ENCODE assay signal across 12 cellular contexts in the genomic region with DNA sequence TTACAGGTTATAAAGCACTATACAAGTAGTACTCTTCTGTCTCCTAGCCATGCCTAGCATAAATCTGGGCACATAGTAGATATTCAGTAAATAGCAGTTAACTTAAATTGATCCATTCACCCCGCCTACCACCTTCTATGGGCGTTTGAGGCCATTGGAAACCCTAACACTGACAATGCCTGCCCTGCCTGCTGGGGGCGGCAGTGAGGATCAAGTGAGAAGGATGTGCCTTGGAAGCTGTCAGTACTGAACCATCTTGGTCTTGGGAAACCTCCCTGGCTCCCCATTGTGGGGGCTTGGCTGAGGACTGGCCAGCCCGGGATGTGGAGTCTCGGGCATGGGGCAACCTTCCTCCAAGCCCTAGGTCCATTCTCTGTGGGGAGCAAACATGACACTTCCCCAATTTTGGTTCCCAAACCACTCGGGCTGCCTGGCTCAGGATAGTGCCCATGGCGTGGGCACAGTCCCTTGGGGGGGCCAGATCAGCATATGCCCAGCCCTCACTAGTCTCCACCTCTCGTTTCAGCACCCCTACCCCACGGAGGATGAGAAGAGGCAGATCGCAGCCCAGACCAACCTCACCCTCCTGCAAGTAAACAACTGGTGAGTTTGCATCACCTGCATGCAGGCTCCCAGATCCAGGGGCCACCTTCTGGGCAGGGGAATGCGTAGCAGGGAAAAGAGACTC.
DNase-seq lines count a peak whose midpoint lies in the region; FAIRE-seq and TF ChIP-seq lines count a peak whose summit lies in the region.
"Had no signal": no experiment of that assay in that cellular context is flagged by ENCODE, and none has a peak within 500 bp of the region (broad histone marks: within the 10 kb centered on the region; RNA-seq: fewer than 3 reads in every experiment).

No MANE protein-coding gene starts in this region.

- no peak overlapping the region for H3K9ac ChIP-seq in keratinocyte (ENCODE audit: control insufficient read depth, extremely low read depth, insufficient read depth, low read length)
- H3K9ac ChIP-seq: GM23248 had no signal

- dilution Hi-C loops in keratinocyte (cut with MboI; ENCODE audit: extremely low pct_ligation_motif_present, low sequenced_read_pairs) = no loop called here

- POLR2A ChIA-PET in HEK293 (lab: Yijun Ruan, JAX) = no interaction called here

- H3K9me1 ChIP-seq in keratinocyte (ENCODE audit: control insufficient read depth, extremely low read depth, insufficient read depth, low read length) = no peaks in the 10 kb centered on the region

- H3K27me3 ChIP-seq in WERI-Rb-1 (ENCODE audit: insufficient read depth, low read depth, severe bottlenecking) = no peaks in the 10 kb centered on the region
- H3K27me3 ChIP-seq in keratinocyte (ENCODE audit: control insufficient read depth, extremely low read depth, insufficient read depth, low read length) = peaks cover 3% of the 10 kb centered on the region

- H2AFZ ChIP-seq in keratinocyte (ENCODE audit: control insufficient read depth, low read length) = no peak overlapping the region
- H2AFZ ChIP-seq: GM23248 had no signal

- TF ChIP-seq CTCF in GM10266 (IDR thresholded peaks at IDR 0.05; ENCODE audit: control insufficient read depth, insufficient read depth, low read depth, missing control alignments) = peak; percentile 23
- TF ChIP-seq CTCF in HEK293 (tag by site-specific recombination; IDR thresholded peaks at IDR 0.05) = no peak
- peak; percentile 33; the same call in 1 of the 2 replicates for TF ChIP-seq CTCF in WERI-Rb-1 (IDR thresholded peaks at IDR 0.05; ENCODE audit: low read depth, low read length)
- peak; percentile 31 to 66 (median 35) for TF ChIP-seq CTCF in keratinocyte (optimal IDR thresholded peaks at IDR 0.05 in 1 of 3, IDR thresholded peaks at IDR 0.05 in 1 of 3, conservative IDR thresholded peaks at IDR 0.05 in 1 of 3; ENCODE audit: extremely low read depth in 1 of 3, insufficient read depth in 2 of 3, low read length in 3 of 3)

- no peak for DNase-seq in GM10266 (ENCODE audit: extremely low spot score)
- DNase-seq in WERI-Rb-1 = no peak
- DNase-seq in keratinocyte (ENCODE audit: low read depth, low spot score) = no peak
- no peak for DNase-seq in stimulated activated CD4-positive, alpha-beta T cell treated with anti-CD3 and anti-CD28 coated beads, Interleukin-1b, Interleukin-23, amount 100 ng/mL, for 48 hours
- no peak for DNase-seq in SKM-1 (lab: John Stamatoyannopoulos, UW; ENCODE audit: unreplicated experiment)
- no peak for DNase-seq in cortex of kidney (lab: John Stamatoyannopoulos, UW)
- no peak for DNase-seq in T-helper 9 cell
- DNase-seq: NCI-H1436 treated with DMSO at 0.1 percent for 48 hours had no signal

- H3K4me3 ChIP-seq in HEK293 (ENCODE audit: low read depth, low read length) (no peak overlapping the region), WERI-Rb-1 (ENCODE audit: low read depth, low read length) (no peak overlapping the region), keratinocyte (ENCODE audit: control insufficient read depth in 2 of 3, extremely low read depth in 1 of 3, insufficient read depth in 2 of 3, low read depth in 1 of 3, low read length in 3 of 3) (no peak overlapping the region)
- H3K4me3 ChIP-seq: GM23248, thoracic aorta had no signal

- no peaks in the 10 kb centered on the region for H3K79me2 ChIP-seq in keratinocyte (ENCODE audit: control insufficient read depth, insufficient read depth, low read length)

- no peak overlapping the region for H3K4me2 ChIP-seq in keratinocyte (ENCODE audit: control insufficient read depth, extremely low read depth, insufficient read depth, low read depth, low read length)

- no peak for FAIRE-seq in keratinocyte (lab: Jason Lieb, UNC)
- FAIRE-seq: TTC549 had no signal

- H3K36me3 ChIP-seq in HEK293 (ENCODE audit: control insufficient read depth in 2 of 2, insufficient read depth in 1 of 2, low read length in 2 of 2) (peaks cover 0 to 18% of the 10 kb centered on the region in 2 experiments; a peak in 1 of 3 replicates), WERI-Rb-1 (no peaks in the 10 kb centered on the region), keratinocyte (ENCODE audit: control insufficient read depth in 2 of 2, extremely low read depth in 1 of 2, insufficient read depth in 2 of 2, low read length in 2 of 2) (no peaks in the 10 kb centered on the region)

- H3K4me1 ChIP-seq in HEK293 (ENCODE audit: control insufficient read depth, insufficient read depth, low read length) (no peaks in the 10 kb centered on the region), keratinocyte (ENCODE audit: control insufficient read depth, extremely low read depth, insufficient read depth, low read length) (peaks cover 4% of the 10 kb centered on the region)

- no peaks in the 10 kb centered on the region for H4K20me1 ChIP-seq in keratinocyte (ENCODE audit: control insufficient read depth, extremely low read depth, insufficient read depth, low read length)

- CTCF ChIA-PET in HEK293 (lab: Yijun Ruan, JAX) = interaction anchor here (0.6 to 10.0 kb wide), 39 partner anchors 9 to 1105 kb away, joined by 3 to 81 read pairs (median 3); no protein-coding TSS in a partner anchor

- H3K27ac ChIP-seq in HEK293 (ENCODE audit: extremely low read depth, low read depth, low read length) (no peak overlapping the region), WERI-Rb-1 (no peak overlapping the region), keratinocyte (ENCODE audit: control insufficient read depth, insufficient read depth, low read length) (no peak overlapping the region)
- H3K27ac ChIP-seq: GM23248, thoracic aorta had no signal

- H3K9me3 ChIP-seq in HEK293 (ENCODE audit: control insufficient read depth, insufficient read depth, low read depth, low read length) = no peaks in the 10 kb centered on the region
- no peaks in the 10 kb centered on the region for H3K9me3 ChIP-seq in WERI-Rb-1 (ENCODE audit: severe bottlenecking)
- H3K9me3 ChIP-seq in keratinocyte (ENCODE audit: control insufficient read depth, low read depth, low read length) = no peaks in the 10 kb centered on the region
- H3K9me3 ChIP-seq: thoracic aorta had no signal

TF ChIP-seq in HEK293, 187 proteins besides CTCF, POLR2A, EP300 and RAD21:
- TF ChIP-seq ZNF549 (tag by site-specific recombination; IDR thresholded peaks at IDR 0.05) = no peak
- TF ChIP-seq ZNF664 (tag by site-specific recombination; IDR thresholded peaks at IDR 0.05) = 0 out of 2 replicates have a peak, but pooled peaks have one; percentile 14
